In genomic region chr3:61560452-61561373, GRCh38 we compare ENCODE assay signal across 8 cellular contexts. TPM values are rescaled to one million over a fixed set of nuclear protein-coding genes. Genes with fewer than 3 reads are reported as not detected.
DNase-seq lines count a peak whose midpoint lies in the region; ATAC-seq lines count a peak whose summit lies in the region.

No MANE protein-coding gene starts in this region.

- peak; percentile 45 for ATAC-seq in GM18867 (IDR thresholded peaks at IDR 0.05; ENCODE audit: unreplicated experiment)
- peak; percentile 63 for ATAC-seq in HG03432 (IDR thresholded peaks at IDR 0.05; ENCODE audit: unreplicated experiment)
- ATAC-seq in sciatic nerve: peak; percentile 74
- no peak for ATAC-seq in HG03378 (IDR thresholded peaks at IDR 0.05; ENCODE audit: unreplicated experiment)

- peak overlapping the region; percentile 98 for H3K9ac ChIP-seq in iPS-20b (ENCODE audit: low read depth, low read length)

- peak overlapping the region; percentile 95 for H3K4me3 ChIP-seq in iPS-20b (ENCODE audit: low read length)

- peaks cover 14% of the 10 kb centered on the region for H3K4me1 ChIP-seq in iPS-20b (ENCODE audit: insufficient read depth, low read length)

- peak overlapping the region; percentile 97 for H3K27ac ChIP-seq in iPS-20b (ENCODE audit: low read length)

- intact Hi-C loops in sciatic nerve (cut with DNase I): loop anchor here (10.0 kb wide), 1 partner anchor 244 kb away; no protein-coding TSS in a partner anchor

- peaks cover 9% of the 10 kb centered on the region; the same call in 1 of the 2 replicates for H3K36me3 ChIP-seq in iPS-20b (ENCODE audit: insufficient read depth, low read depth, low read length)

- peak; percentile 82 for DNase-seq in AG20443 (ENCODE audit: low spot score)
- DNase-seq in NCI-H82 treated with DMSO at 0.1 percent for 48 hours (lab: John Stamatoyannopoulos, UW; ENCODE audit: unreplicated experiment): peak; percentile 58
- DNase-seq in brain pericyte (ENCODE audit: low read depth, low spot score): peak; percentile 58
- DNase-seq in sciatic nerve (ENCODE audit: low spot score): peak; percentile 87

- peaks cover 20% of the 10 kb centered on the region for H3K27me3 ChIP-seq in iPS-20b (ENCODE audit: insufficient read depth, low read length)

- peaks cover 7% of the 10 kb centered on the region; the same call in 1 of the 2 replicates for H3K9me3 ChIP-seq in iPS-20b (ENCODE audit: insufficient read depth, low read depth, low read length)

RNA-seq across cellular contexts. Expression of gene PTPRG, which starts 0.7 kb away (rescaled TPM):
- total RNA-seq in sciatic nerve: 67.7 TPM
